1 cellular context compared by ENCODE assay signal in the genomic region with DNA sequence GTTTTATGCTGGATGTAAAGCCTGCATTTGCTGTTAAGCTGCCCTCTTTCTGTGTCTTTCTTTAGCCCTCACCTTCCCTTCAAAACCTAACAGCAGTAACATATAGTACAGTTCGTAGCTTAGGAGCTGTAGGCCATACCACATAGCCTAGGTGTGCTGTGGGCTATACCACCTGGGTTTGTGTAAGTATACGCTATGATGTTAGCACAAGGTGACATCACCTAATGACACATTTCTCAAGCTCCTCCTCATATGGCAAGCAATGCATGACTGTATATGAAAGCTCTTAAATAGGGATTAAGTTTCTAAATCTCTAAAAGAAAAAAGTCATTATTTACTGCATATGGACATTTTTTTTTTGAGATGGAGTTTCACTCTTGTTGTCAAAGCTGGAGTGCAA.
TF ChIP-seq lines count a peak whose summit lies in the region.

No MANE protein-coding gene starts in this region.

TF ChIP-seq in K562, 482 proteins besides CTCF, POLR2A, EP300 and RAD21:
- TF ChIP-seq ETS2 (tag; IDR thresholded peaks at IDR 0.05; ENCODE audit: borderline replicate concordance, poor library complexity, severe bottlenecking), result no peak
- TF ChIP-seq, protein P1, sequence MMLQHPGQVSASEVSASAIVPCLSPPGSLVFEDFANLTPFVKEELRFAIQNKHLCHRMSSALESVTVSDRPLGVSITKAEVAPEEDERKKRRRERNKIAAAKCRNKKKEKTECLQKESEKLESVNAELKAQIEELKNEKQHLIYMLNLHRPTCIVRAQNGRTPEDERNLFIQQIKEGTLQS (IDR thresholded peaks at IDR 0.05), result 0 out of 2 replicates have a peak, but pooled peaks have one; percentile 11
- TF ChIP-seq, protein P1 (CRISPR knock-in tag; conservative IDR thresholded peaks at IDR 0.05), result no peak
- no peak for TF ChIP-seq GABPA (tag; conservative IDR thresholded peaks at IDR 0.05; ENCODE audit: low read depth)
- TF ChIP-seq MTA2 (IDR thresholded peaks at IDR 0.05; ENCODE audit: low read depth), result no peak
